In genomic region chr20:13009682-13010406, GRCh38 we compare ENCODE assay signal across 8 cellular contexts. TPM values are rescaled to one million over a fixed set of nuclear protein-coding genes. Genes with fewer than 3 reads are reported as not detected.
A peak's percentile ranks its signal among the peaks of the same experiment; 100 is the strongest.
DNase-seq lines count a peak whose midpoint lies in the region; ATAC-seq, FAIRE-seq and TF ChIP-seq lines count a peak whose summit lies in the region.

No MANE protein-coding gene starts in this region.

- H3K36me3 ChIP-seq in BJ (ENCODE audit: control insufficient read depth, insufficient read depth, low read length) (no peaks in the 10 kb centered on the region), Panc1 (ENCODE audit: control insufficient read depth, insufficient read depth, low read length) (no peaks in the 10 kb centered on the region), duodenal mucosa (ENCODE audit: control insufficient read depth in 1 of 2, insufficient read depth in 2 of 2, low read length in 2 of 2) (no peaks in the 10 kb centered on the region), mucosa of descending colon (ENCODE audit: low read depth) (no peaks in the 10 kb centered on the region)

- FAIRE-seq in urothelium cell line (lab: Jason Lieb, UNC), result no peak

- peak; percentile 98 for ATAC-seq in GM18870 (IDR thresholded peaks at IDR 0.05; ENCODE audit: unreplicated experiment)
- ATAC-seq in HG03060 (IDR thresholded peaks at IDR 0.05; ENCODE audit: low read depth, unreplicated experiment), result peak; percentile 98
- no peak for ATAC-seq in Panc1
- peak; percentile 82 for ATAC-seq in mucosa of descending colon

- H3K27ac ChIP-seq in Panc1 (ENCODE audit: low read length) (no peak overlapping the region), duodenal mucosa (ENCODE audit: low read depth, low read length) (no peak overlapping the region)

- H3K27me3 ChIP-seq in BJ (ENCODE audit: control insufficient read depth, insufficient read depth, low read length), result no peaks in the 10 kb centered on the region; the same call in 1 of the 2 replicates
- H3K27me3 ChIP-seq in Panc1 (ENCODE audit: control insufficient read depth, insufficient read depth, low read length), result no peaks in the 10 kb centered on the region
- no peaks in the 10 kb centered on the region for H3K27me3 ChIP-seq in duodenal mucosa (ENCODE audit: control insufficient read depth in 1 of 2, insufficient read depth in 2 of 2, low read length in 2 of 2)

- POLR2A ChIA-PET in BJ (lab: Charles Lee), result no interaction called here
- POLR2A ChIA-PET in Panc1 (lab: Charles Lee), result interaction anchor here (0.6 kb wide), 1 partner anchor 80 kb away, joined by 14 read pairs; no protein-coding TSS in a partner anchor

- H3K4me1 ChIP-seq in Panc1 (ENCODE audit: control insufficient read depth, insufficient read depth, low read length) (no peaks in the 10 kb centered on the region), duodenal mucosa (ENCODE audit: control insufficient read depth in 1 of 2, insufficient read depth in 2 of 2, low read length in 2 of 2) (peaks cover 18 to 25% of the 10 kb centered on the region in 2 donors), mucosa of descending colon (ENCODE audit: low read depth) (peaks cover 10% of the 10 kb centered on the region)

- H3K9me3 ChIP-seq in Panc1 (ENCODE audit: control insufficient read depth, insufficient read depth, low read depth, low read length) (no peaks in the 10 kb centered on the region), duodenal mucosa (ENCODE audit: control insufficient read depth in 1 of 2, low read length in 2 of 2) (no peaks in the 10 kb centered on the region), mucosa of descending colon (no peaks in the 10 kb centered on the region)

- CTCF ChIA-PET in BJ (lab: Yijun Ruan, JAX) (interaction anchor here (0.6 to 0.9 kb wide), 2 partner anchors 41 to 778 kb away, joined by 3 to 5 read pairs; no protein-coding TSS in a partner anchor), Panc1 (lab: Charles Lee) (interaction anchor here (0.6 kb wide), 1 partner anchor 68 kb away, joined by 4 read pairs; no protein-coding TSS in a partner anchor)

- in situ Hi-C loops in Panc1 (cut with HindIII; ENCODE audit: low pct_unique_long_range_greater_than_20kb, low sequenced_read_pairs), result no loop called here

- no TSS peak for BruUV-seq in Panc1 (replicated peaks; lab: Mats Ljungman, UMichigan)

- H3K4me3 ChIP-seq in BJ (ENCODE audit: low read depth, low read length) (peak overlapping the region; percentile 35), Panc1 (ENCODE audit: low read depth in 2 of 2, low read length in 2 of 2) (peak overlapping the region in 1 of 2 experiments; percentile 12; a peak in 1 of 4 replicates), duodenal mucosa (ENCODE audit: low read depth in 1 of 2, low read length in 2 of 2) (peak overlapping the region; percentile 77 to 79), mucosa of descending colon (peak overlapping the region; percentile 5)

- TF ChIP-seq CTCF in BJ (IDR thresholded peaks at IDR 0.05; ENCODE audit: insufficient read depth, low read depth, low read length), result no peak
- no peak for TF ChIP-seq CTCF in Panc1 (IDR thresholded peaks at IDR 0.05)
- no peak for TF ChIP-seq CTCF in mucosa of descending colon (IDR thresholded peaks at IDR 0.05)

- intact Hi-C loops in Panc1 (cut with micrococcal nuclease; ENCODE audit: unreplicated experiment), result loop anchor here (5.0 kb wide), 1 partner anchor 1083 kb away; no protein-coding TSS in a partner anchor
- intact Hi-C loops in mucosa of descending colon (cut with DNase I, micrococcal nuclease), result no loop called here

- peak overlapping the region; percentile 26 to 62 for H3K9ac ChIP-seq in duodenal mucosa (ENCODE audit: low read depth in 1 of 2, low read length in 2 of 2)

- DNase-seq in BJ (ENCODE audit: low read depth) (peak; percentile 34), Panc1 (ENCODE audit: low read depth, low spot score) (peak; percentile 10), mucosa of descending colon (peak in 1 of 3 donors; percentile 71), urothelium cell line (ENCODE audit: low spot score) (peak; percentile 45), activated gamma-delta T cell (lab: John Stamatoyannopoulos, UW) (no peak)

RNA-seq across cellular contexts. Expression of gene SPTLC3, which starts 1.1 kb away (rescaled TPM):
- polyA plus RNA-seq in BJ (2011; rRNA removed), result 0.27 and 0.36 TPM in 2 replicates
- 0.71 TPM in 1 of 2 replicates, not detected in the other for polyA minus RNA-seq in BJ (2011; rRNA and poly(A)+ RNA removed)
- total RNA-seq in Panc1 (2021; ENCODE audit: unreplicated experiment) (0.03 TPM), mucosa of descending colon (10 to 100 TPM in 1 of 3 donors, 1 to 10 TPM in 2; 7.2 to 18.2 (median 9.7) TPM)
- polyA plus RNA-seq in Panc1 (2012; ENCODE audit: insufficient read length), result not detected
